Comparison of ENCODE assay signal across 8 cellular contexts in genomic region chr2:172931256-172931894, GRCh38.
DNase-seq lines count a peak whose midpoint lies in the region; ATAC-seq lines count a peak whose summit lies in the region.

No MANE protein-coding gene starts in this region.

- H3K27ac ChIP-seq in cingulate gyrus (ENCODE audit: low read depth, low read length) = peak overlapping the region; percentile 61

- ATAC-seq in HG03439 (IDR thresholded peaks at IDR 0.05; ENCODE audit: unreplicated experiment) (no peak), HG02610 (IDR thresholded peaks at IDR 0.05; ENCODE audit: unreplicated experiment) (no peak)

- DNase-seq in DMS 273 (lab: John Stamatoyannopoulos, UW; ENCODE audit: unreplicated experiment) (peak; percentile 60), NCI-H226 (peak; percentile 78), myocyte (ENCODE audit: low read depth) (peak; percentile 93), NCI-H2081 (lab: John Stamatoyannopoulos, UW) (no peak)
- no peak for DNase-seq in activated CD8-positive, alpha-beta memory T cell treated with anti-CD3 and anti-CD28 coated beads, Interleukin-2, amount 50 U/mL, for 4 hours

Comparison
In these comparisons a context has a peak if more than half of its experiments do, and no peak if none do; other contexts are left out.
1. DNase-seq: peak in DMS 273 (single experiment), NCI-H226 (single experiment) and myocyte (single experiment); none in activated CD8-positive, alpha-beta memory T cell treated with anti-CD3 and anti-CD28 coated beads, Interleukin-2, amount 50 U/mL, for 4 hours (single experiment) and NCI-H2081 (0 of 2).